In genomic region chr4:80286451-80286850, GRCh38 we compare ENCODE assay signal across 28 cellular contexts. TPM values are rescaled to one million over a fixed set of nuclear protein-coding genes. Genes with fewer than 3 reads are reported as not detected.
DNase-seq lines count a peak whose midpoint lies in the region; ATAC-seq, FAIRE-seq and TF ChIP-seq lines count a peak whose summit lies in the region.
"Had no signal": no experiment of that assay in that cellular context is flagged by ENCODE, and none has a peak within 500 bp of the region (broad histone marks: within the 10 kb centered on the region; RNA-seq: fewer than 3 reads in every experiment).

No MANE protein-coding gene starts in this region.

- no peak for FAIRE-seq in HepG2 (lab: Jason Lieb, UNC)
- FAIRE-seq: GM12892, GM19239 had no signal

- 52% methylated on average over 4 of the region's 7 CpGs for WGBS in mesenchymal stem cell
- 8% methylated on average over 7 of the region's 7 CpGs for WGBS in HepG2 (ENCODE audit: low lambda C conversion rate)
- 76% methylated on average over 7 of the region's 7 CpGs for WGBS in smooth muscle cell (ENCODE audit: low lambda C conversion rate)

- in situ Hi-C loops in HepG2 (cut with HindIII; ENCODE audit: extremely low pct_ligation_motif_present, low pct_unique_long_range_greater_than_20kb), result no loop called here

- no peak overlapping the region for H2BK120ac ChIP-seq in mesenchymal stem cell (ENCODE audit: low read depth, low read length)

- H3K27ac ChIP-seq in mesenchymal stem cell (ENCODE audit: low read length, poor library complexity, severe bottlenecking) (no peak overlapping the region), HepG2 (ENCODE audit: extremely low read length, insufficient read depth, low read length) (no peak overlapping the region), smooth muscle cell (ENCODE audit: low read depth) (no peak overlapping the region)
- no peak overlapping the region for H3K27ac ChIP-seq in CD8-positive, alpha-beta memory T cell (ENCODE audit: low read depth, low read length)
- H3K27ac ChIP-seq: Peyer's patch, SK-N-MC had no signal

- H3K9me3 ChIP-seq in mesenchymal stem cell (ENCODE audit: control insufficient read depth, low read length), result no peaks in the 10 kb centered on the region
- no peaks in the 10 kb centered on the region for H3K9me3 ChIP-seq in skeletal muscle satellite cell (replicated peaks; ENCODE audit: low read length)
- no peaks in the 10 kb centered on the region for H3K9me3 ChIP-seq in CD8-positive, alpha-beta memory T cell (ENCODE audit: low read length)
- no peaks in the 10 kb centered on the region for H3K9me3 ChIP-seq in HepG2 (ENCODE audit: low read length)
- H3K9me3 ChIP-seq in smooth muscle cell (replicated peaks; ENCODE audit: low read depth), result no peaks in the 10 kb centered on the region
- H3K9me3 ChIP-seq: BE2C, Peyer's patch had no signal

- H2BK12ac ChIP-seq in mesenchymal stem cell (ENCODE audit: low read length in 2 of 2), result no peak overlapping the region

- BruUV-seq in HepG2 (replicated peaks; lab: Mats Ljungman, UMichigan), result no TSS peak

- peak overlapping the region; percentile 42; the same call in 1 of the 2 replicates for H3K4me3 Mint-ChIP-seq in HFFc6
- H3K4me3 Mint-ChIP-seq in CD8-positive, alpha-beta memory T cell, result no peak overlapping the region
- H3K4me3 Mint-ChIP-seq: CD14-positive monocyte had no signal

- no peak for TF ChIP-seq EP300 in HepG2 (IDR thresholded peaks at IDR 0.05; ENCODE audit: low read depth in 2 of 2, low read length in 2 of 2)
- no peak for TF ChIP-seq EP300 in HepG2 (CRISPR knock-in tag; IDR thresholded peaks at IDR 0.05; ENCODE audit: borderline replicate concordance)

- TF ChIP-seq CTCF in HFFc6 (IDR thresholded peaks at IDR 0.05) (no peak), HepG2 (CRISPR knock-in tag; IDR thresholded peaks at IDR 0.05) (no peak), smooth muscle cell (IDR thresholded peaks at IDR 0.05; ENCODE audit: borderline replicate concordance, insufficient read depth, poor library complexity, severe bottlenecking) (no peak)

- H2AFZ ChIP-seq in mesenchymal stem cell (ENCODE audit: low read depth, low read length) (no peak overlapping the region), HepG2 (ENCODE audit: low read length) (no peak overlapping the region), smooth muscle cell (ENCODE audit: low read depth) (no peak overlapping the region)

- H2BK5ac ChIP-seq in mesenchymal stem cell (ENCODE audit: low read depth, low read length, poor library complexity, severe bottlenecking), result no peak overlapping the region

- H2AK5ac ChIP-seq in mesenchymal stem cell (ENCODE audit: low read length, severe bottlenecking), result no peak overlapping the region

- ATAC-seq in GM18870 (IDR thresholded peaks at IDR 0.05; ENCODE audit: unreplicated experiment) (no peak), HepG2 (no peak)

- no peak overlapping the region for H4K91ac ChIP-seq in mesenchymal stem cell (ENCODE audit: low read length)

- no peak overlapping the region for H3K4ac ChIP-seq in mesenchymal stem cell (ENCODE audit: low read depth in 1 of 2, low read length in 2 of 2)

- POLR2A ChIA-PET in CD8-positive, alpha-beta memory T cell (lab: Charles Lee), result no interaction called here
- POLR2A ChIA-PET in HepG2 (lab: Yijun Ruan, JAX), result no interaction called here

- H3K4me1 Mint-ChIP-seq in HFFc6 (ENCODE audit: low read depth), result peaks cover 79% of the 10 kb centered on the region
- no peaks in the 10 kb centered on the region for H3K4me1 Mint-ChIP-seq in CD8-positive, alpha-beta memory T cell
- H3K4me1 Mint-ChIP-seq: CD14-positive monocyte had no signal

- no peak overlapping the region for H2BK15ac ChIP-seq in mesenchymal stem cell (ENCODE audit: low read depth, poor library complexity, severe bottlenecking)

- peaks cover 10% of the 10 kb centered on the region; the same call in 1 of the 2 replicates for H3K27me3 Mint-ChIP-seq in HFFc6 (ENCODE audit: insufficient read depth)
- H3K27me3 Mint-ChIP-seq in CD8-positive, alpha-beta memory T cell, result peaks cover 9 to 21% of the 10 kb centered on the region in 2 donors

- H3K4me1 ChIP-seq in mesenchymal stem cell (ENCODE audit: control insufficient read depth, insufficient read depth, low read depth, low read length) (no peaks in the 10 kb centered on the region), skeletal muscle satellite cell (ENCODE audit: control insufficient read depth, insufficient read depth, low read length) (peaks cover 13% of the 10 kb centered on the region), HepG2 (ENCODE audit: insufficient read depth, low read length) (no peaks in the 10 kb centered on the region), smooth muscle cell (ENCODE audit: low read depth) (no peaks in the 10 kb centered on the region)
- no peaks in the 10 kb centered on the region for H3K4me1 ChIP-seq in CD8-positive, alpha-beta memory T cell (ENCODE audit: insufficient read depth, low read length)
- H3K4me1 ChIP-seq: BE2C, Peyer's patch had no signal

- no peak for DNase-seq in HFFc6
- peak; percentile 15 for DNase-seq in astrocyte of the hippocampus (ENCODE audit: low read depth, low spot score)
- no peak for DNase-seq in mesenchymal stem cell
- no peak for DNase-seq in CD8-positive, alpha-beta memory T cell
- DNase-seq in HepG2 (ENCODE audit: low spot score), result no peak
- no peak for DNase-seq in smooth muscle cell (lab: John Stamatoyannopoulos, UW; ENCODE audit: unreplicated experiment)
- DNase-seq: BE2C, Calu3, DMS79 treated with DMSO at 0.1 percent for 48 hours, GF-D8, H7, MM.1S, NCI-H1048, NCI-H1417, NCI-H1694 treated with DMSO at 0.1 percent for 48 hours, NCI-H2081, NCI-H226, NCI-H510A, NCI-H69, Peyer's patch, SHP77 treated with DMSO at 0.1 percent for 48 hours had no signal

- no peak overlapping the region for H3K23ac ChIP-seq in mesenchymal stem cell (ENCODE audit: low read length in 2 of 2)

- H3F3A ChIP-seq in smooth muscle cell (ENCODE audit: low read depth), result no peaks in the 10 kb centered on the region

- intact Hi-C loops in HepG2 (cut with micrococcal nuclease; ENCODE audit: unreplicated experiment), result no loop called here

- no peak overlapping the region for H3K14ac ChIP-seq in mesenchymal stem cell (ENCODE audit: low read length in 2 of 2)

- H3K79me1 ChIP-seq in mesenchymal stem cell (replicated peaks; ENCODE audit: low read length, poor library complexity, severe bottlenecking), result peaks cover 5% of the 10 kb centered on the region

- peaks cover 59% of the 10 kb centered on the region for H3K36me3 Mint-ChIP-seq in HFFc6 (ENCODE audit: low read depth)
- H3K36me3 Mint-ChIP-seq in CD8-positive, alpha-beta memory T cell, result no peaks in the 10 kb centered on the region
- H3K36me3 Mint-ChIP-seq: CD14-positive monocyte had no signal

- H4K8ac ChIP-seq in mesenchymal stem cell (ENCODE audit: low read length), result no peak overlapping the region

- H3K79me2 ChIP-seq in HepG2 (ENCODE audit: insufficient read depth, low read length), result no peaks in the 10 kb centered on the region
- H3K79me2 ChIP-seq in smooth muscle cell (ENCODE audit: low read depth), result no peaks in the 10 kb centered on the region

- CTCF ChIA-PET in CD8-positive, alpha-beta memory T cell (lab: Charles Lee), result no interaction called here
- CTCF ChIA-PET in HepG2 (lab: Yijun Ruan, JAX; ENCODE audit: low intra/inter-chr PET ratio, low total read pairs), result no interaction called here

- peaks cover 8% of the 10 kb centered on the region; the same call in 1 of the 2 replicates for H3K9me3 Mint-ChIP-seq in HFFc6
- H3K9me3 Mint-ChIP-seq in CD8-positive, alpha-beta memory T cell, result peaks cover 0 to 2% (median 0%) of the 10 kb centered on the region in 5 donors

- H3K4me3 ChIP-seq in mesenchymal stem cell (ENCODE audit: insufficient read depth in 1 of 2, low read depth in 1 of 2, low read length in 2 of 2) (peak overlapping the region in 1 of 2 experiments; percentile 49), skeletal muscle satellite cell (ENCODE audit: low read length) (peak overlapping the region; percentile 28), HepG2 (replicated peaks in 1 of 3; ENCODE audit: insufficient read depth in 1 of 3, low read depth in 2 of 3, low read length in 3 of 3) (no peak overlapping the region), smooth muscle cell (no peak overlapping the region)
- no peak overlapping the region for H3K4me3 ChIP-seq in CD8-positive, alpha-beta memory T cell (ENCODE audit: low read length)
- H3K4me3 ChIP-seq: Peyer's patch, SK-N-MC had no signal

- no peak for TF ChIP-seq RAD21 in HepG2 (CRISPR knock-in tag; IDR thresholded peaks at IDR 0.05)

- H3K4me2 ChIP-seq in mesenchymal stem cell (ENCODE audit: low read length, poor library complexity, severe bottlenecking), result no peak overlapping the region
- peak overlapping the region; percentile 61 for H3K4me2 ChIP-seq in skeletal muscle satellite cell (ENCODE audit: low read length)
- H3K4me2 ChIP-seq in HepG2 (ENCODE audit: low read depth, low read length), result no peak overlapping the region
- no peak overlapping the region for H3K4me2 ChIP-seq in smooth muscle cell

- no peak for TF ChIP-seq POLR2A in HepG2 (IDR thresholded peaks at IDR 0.05; ENCODE audit: insufficient read depth in 1 of 2, low read depth in 2 of 2, low read length in 2 of 2)

- no peak overlapping the region for H3K18ac ChIP-seq in mesenchymal stem cell (ENCODE audit: low read depth in 1 of 2, low read length in 2 of 2)

- peak overlapping the region; percentile 48 for H3K27ac Mint-ChIP-seq in HFFc6
- H3K27ac Mint-ChIP-seq in CD8-positive, alpha-beta memory T cell, result no peak overlapping the region
- H3K27ac Mint-ChIP-seq: CD14-positive monocyte had no signal

- H3K27me3 ChIP-seq in mesenchymal stem cell (ENCODE audit: control insufficient read depth in 1 of 2, insufficient read depth in 1 of 2, low read length in 2 of 2) (no peaks in the 10 kb centered on the region), skeletal muscle satellite cell (ENCODE audit: control insufficient read depth, insufficient read depth, low read length) (no peaks in the 10 kb centered on the region), HepG2 (ENCODE audit: control insufficient read depth in 1 of 2, insufficient read depth in 2 of 2, low read length in 2 of 2) (no peaks in the 10 kb centered on the region), smooth muscle cell (ENCODE audit: low read depth) (peaks cover 17% of the 10 kb centered on the region)
- H3K27me3 ChIP-seq in CD8-positive, alpha-beta memory T cell (ENCODE audit: insufficient read depth, low read length, poor library complexity, severe bottlenecking), result no peaks in the 10 kb centered on the region
- H3K27me3 ChIP-seq: Peyer's patch had no signal

- peaks cover 2 to 34% of the 10 kb centered on the region in 2 experiments for H3K36me3 ChIP-seq in mesenchymal stem cell (ENCODE audit: control insufficient read depth in 1 of 2, insufficient read depth in 2 of 2, low read depth in 1 of 2, low read length in 2 of 2)
- peaks cover 39% of the 10 kb centered on the region for H3K36me3 ChIP-seq in skeletal muscle satellite cell (ENCODE audit: insufficient read depth, low read length)
- no peaks in the 10 kb centered on the region for H3K36me3 ChIP-seq in CD8-positive, alpha-beta memory T cell (ENCODE audit: insufficient read depth, low read length)
- H3K36me3 ChIP-seq in HepG2 (replicated peaks in 1 of 2; ENCODE audit: control insufficient read depth in 1 of 2, insufficient read depth in 2 of 2, low read length in 2 of 2), result no peaks in the 10 kb centered on the region
- no peaks in the 10 kb centered on the region for H3K36me3 ChIP-seq in smooth muscle cell (ENCODE audit: low read depth)
- H3K36me3 ChIP-seq: BE2C, Peyer's patch had no signal

- H3K9ac ChIP-seq in mesenchymal stem cell (ENCODE audit: low read length) (peak overlapping the region; percentile 58), skeletal muscle satellite cell (ENCODE audit: low read depth, low read length) (peak overlapping the region; percentile 44), HepG2 (ENCODE audit: insufficient read depth, low read depth, low read length) (no peak overlapping the region), smooth muscle cell (ENCODE audit: low read depth) (no peak overlapping the region)

- H4K20me1 ChIP-seq in HepG2 (ENCODE audit: insufficient read depth, low read length), result no peaks in the 10 kb centered on the region
- no peaks in the 10 kb centered on the region for H4K20me1 ChIP-seq in smooth muscle cell (ENCODE audit: low read depth)

RNA-seq across cellular contexts. Expression of gene FGF5, which starts 20.0 kb away (rescaled TPM):
- total RNA-seq in HFFc6 (2021; fragmentation: NEBNext Ultra II Directional; extraction: Animal tissue kit (Norgen Biotek cat#: 25700)), result 100 to 1,000 TPM; 248 to 569 (median 522) TPM
- 3.1 TPM for polyA plus RNA-seq in mesenchymal stem cell (2013, experiment 1 of 2)
- 3.2 TPM for polyA plus RNA-seq in mesenchymal stem cell (2013, experiment 2 of 2)
- 6.1 and 7.2 TPM in 2 replicates for total RNA-seq in skeletal muscle satellite cell (2012; rRNA removed)
- not detected for total RNA-seq in CD8-positive, alpha-beta memory T cell
- polyA plus RNA-seq in CD8-positive, alpha-beta memory T cell, result not detected
- total RNA-seq in HepG2 (2016; rRNA removed; fragmentation: Illumina TruSeq; extraction: Trizol) (not detected in 2 replicates), smooth muscle cell (0.04 TPM in 1 of 2 replicates, not detected in the other)
- total RNA-seq in HepG2 (2016; cell fraction: cytosol; rRNA removed; fragmentation: Illumina TruSeq; extraction: Trizol; ENCODE audit: low read depth), result not detected in 2 replicates
- not detected in 2 replicates for total RNA-seq in HepG2 (2016; cell fraction: insoluble cytoplasmic fraction; rRNA removed; fragmentation: Illumina TruSeq; extraction: Trizol)
- not detected in 2 replicates for total RNA-seq in HepG2 (2016; cell fraction: membrane; rRNA removed; fragmentation: Illumina TruSeq; extraction: Trizol)
- not detected in 2 replicates for total RNA-seq in HepG2 (2016; cell fraction: nucleus; rRNA removed; fragmentation: Illumina TruSeq; extraction: Trizol)
- polyA plus RNA-seq in HepG2 (2011; rRNA removed) (not detected in 2 replicates), smooth muscle cell (0.57 TPM in 1 of 2 replicates, not detected in the other)
- not detected in 2 replicates for polyA plus RNA-seq in HepG2 (2011; cell fraction: cytosol; rRNA removed)
- not detected in 2 replicates for polyA plus RNA-seq in HepG2 (2011; cell fraction: nucleus; rRNA removed)
- not detected in 2 replicates for polyA plus RNA-seq in HepG2 (2012)
- polyA plus RNA-seq in HepG2 (2016; cell fraction: cytosol; fragmentation: Illumina TruSeq; extraction: Trizol; ENCODE audit: low read depth), result not detected in 2 replicates
- polyA plus RNA-seq in HepG2 (2016; cell fraction: insoluble cytoplasmic fraction; fragmentation: Illumina TruSeq; extraction: Trizol; ENCODE audit: low read depth), result not detected in 2 replicates
- polyA plus RNA-seq in HepG2 (2016; cell fraction: membrane; fragmentation: Illumina TruSeq; extraction: Trizol; ENCODE audit: low read depth), result not detected in 2 replicates
- not detected in 2 replicates for polyA plus RNA-seq in HepG2 (2016; cell fraction: nucleus; fragmentation: Illumina TruSeq; extraction: Trizol; ENCODE audit: insufficient read depth, low read depth)
- 0.04 TPM in 1 of 2 replicates, not detected in the other for polyA minus RNA-seq in HepG2 (2011; rRNA and poly(A)+ RNA removed; ENCODE audit: low replicate concordance)
- not detected in 2 replicates for polyA minus RNA-seq in HepG2 (2011; cell fraction: cytosol; rRNA and poly(A)+ RNA removed)
- polyA minus RNA-seq in HepG2 (2011; cell fraction: nucleus; rRNA and poly(A)+ RNA removed), result 0.12 and 0.13 TPM in 2 replicates
- total RNA-seq: A673, H7, Peyer's patch had no signal
- polyA plus RNA-seq: CD14-positive monocyte had no signal

RNA-seq across cellular contexts. Expression of gene CFAP299, which starts 49.1 kb away (rescaled TPM):
- total RNA-seq in HFFc6 (2021; fragmentation: NEBNext Ultra II Directional; extraction: Animal tissue kit (Norgen Biotek cat#: 25700)), result 1 to 10 TPM; 4.8 to 9.0 (median 8.7) TPM
- polyA plus RNA-seq in mesenchymal stem cell (2013, experiment 1 of 2), result not detected
- polyA plus RNA-seq in mesenchymal stem cell (2013, experiment 2 of 2), result 0.15 TPM
- total RNA-seq in skeletal muscle satellite cell (2012; rRNA removed), result 0.51 and 2.2 TPM in 2 replicates
- not detected for total RNA-seq in CD8-positive, alpha-beta memory T cell
- polyA plus RNA-seq in CD8-positive, alpha-beta memory T cell, result not detected
- total RNA-seq in HepG2 (2016; rRNA removed; fragmentation: Illumina TruSeq; extraction: Trizol) (not detected in 2 replicates), smooth muscle cell (not detected in 2 replicates)
- total RNA-seq in HepG2 (2016; cell fraction: cytosol; rRNA removed; fragmentation: Illumina TruSeq; extraction: Trizol; ENCODE audit: low read depth), result not detected in 2 replicates
- not detected in 2 replicates for total RNA-seq in HepG2 (2016; cell fraction: insoluble cytoplasmic fraction; rRNA removed; fragmentation: Illumina TruSeq; extraction: Trizol)
- not detected in 2 replicates for total RNA-seq in HepG2 (2016; cell fraction: membrane; rRNA removed; fragmentation: Illumina TruSeq; extraction: Trizol)
- total RNA-seq in HepG2 (2016; cell fraction: nucleus; rRNA removed; fragmentation: Illumina TruSeq; extraction: Trizol), result not detected in 2 replicates
- polyA plus RNA-seq in HepG2 (2011; rRNA removed) (not detected in 2 replicates), smooth muscle cell (not detected in 2 replicates)
- polyA plus RNA-seq in HepG2 (2011; cell fraction: cytosol; rRNA removed), result not detected in 2 replicates
- not detected in 2 replicates for polyA plus RNA-seq in HepG2 (2011; cell fraction: nucleus; rRNA removed)
- not detected in 2 replicates for polyA plus RNA-seq in HepG2 (2012)
- not detected in 2 replicates for polyA plus RNA-seq in HepG2 (2016; cell fraction: cytosol; fragmentation: Illumina TruSeq; extraction: Trizol; ENCODE audit: low read depth)
- not detected in 2 replicates for polyA plus RNA-seq in HepG2 (2016; cell fraction: insoluble cytoplasmic fraction; fragmentation: Illumina TruSeq; extraction: Trizol; ENCODE audit: low read depth)
- not detected in 2 replicates for polyA plus RNA-seq in HepG2 (2016; cell fraction: membrane; fragmentation: Illumina TruSeq; extraction: Trizol; ENCODE audit: low read depth)
- not detected in 2 replicates for polyA plus RNA-seq in HepG2 (2016; cell fraction: nucleus; fragmentation: Illumina TruSeq; extraction: Trizol; ENCODE audit: insufficient read depth, low read depth)
- not detected in 2 replicates for polyA minus RNA-seq in HepG2 (2011; rRNA and poly(A)+ RNA removed; ENCODE audit: low replicate concordance)
- not detected in 2 replicates for polyA minus RNA-seq in HepG2 (2011; cell fraction: cytosol; rRNA and poly(A)+ RNA removed)
- not detected in 2 replicates for polyA minus RNA-seq in HepG2 (2011; cell fraction: nucleus; rRNA and poly(A)+ RNA removed)
- total RNA-seq: A673, Calu3, H7, Peyer's patch had no signal
- polyA plus RNA-seq: CD14-positive monocyte had no signal

Comparison
In these comparisons a context has a peak if more than half of its experiments do, and no peak if none do; other contexts are left out.
1. H3K9ac ChIP-seq: peak in mesenchymal stem cell (single experiment) and skeletal muscle satellite cell (single experiment); none in HepG2 (single experiment) and smooth muscle cell (single experiment).
2. RNA of gene FGF5, which starts 20.0 kb away (total RNA-seq): 248 to 569 TPM in HFFc6; not detected in CD8-positive, alpha-beta memory T cell, not detected in HepG2 and 0.04 TPM in smooth muscle cell; every median in the first group is over 100 times any median in the second.